ENCODE assay signal across 15 cellular contexts in the genomic region with DNA sequence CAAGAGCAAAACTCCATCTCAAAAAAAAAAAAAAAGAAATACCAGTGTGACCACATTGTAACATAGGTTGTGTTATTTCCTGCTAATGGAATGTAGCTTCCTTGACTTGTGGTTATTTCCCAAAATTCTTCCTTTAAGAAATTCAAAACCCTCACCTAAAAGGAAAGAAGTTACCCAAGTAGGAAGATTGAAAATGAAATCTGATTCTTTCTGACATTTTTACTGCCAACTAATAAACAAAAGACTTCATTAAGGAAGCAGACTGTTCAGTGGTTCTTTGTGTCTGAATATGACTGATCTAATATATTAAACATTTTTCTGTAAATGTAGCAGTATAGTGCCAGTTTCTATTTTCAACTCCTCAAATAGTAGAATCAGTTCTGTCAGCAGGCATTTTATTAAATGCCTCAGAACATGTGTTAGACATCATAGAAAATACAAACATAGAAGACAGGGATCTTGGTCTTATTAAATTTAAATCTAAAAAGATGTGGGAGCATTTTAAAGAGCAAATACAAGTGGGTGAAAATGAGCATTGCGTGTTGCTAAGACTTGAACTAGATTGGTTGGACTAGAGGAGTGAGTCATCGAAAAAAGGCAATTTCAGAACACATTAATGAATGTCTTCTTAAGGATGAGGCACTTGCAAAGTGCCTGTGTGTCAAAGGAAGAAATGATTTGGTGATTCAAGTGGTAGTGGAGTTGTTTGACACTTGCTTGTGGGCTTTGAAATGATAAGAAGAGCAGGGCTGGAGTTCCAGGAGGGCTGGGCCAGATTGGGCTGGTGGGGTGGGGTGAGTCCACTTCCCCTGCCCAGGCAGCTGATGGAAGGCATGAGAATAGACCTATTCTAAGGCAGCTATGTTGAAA. TPM values are rescaled to one million over a fixed set of nuclear protein-coding genes. Genes with fewer than 3 reads are reported as not detected.
DNase-seq lines count a peak whose midpoint lies in the region; ATAC-seq, FAIRE-seq and TF ChIP-seq lines count a peak whose summit lies in the region.
"Had no signal": no experiment of that assay in that cellular context is flagged by ENCODE, and none has a peak within 500 bp of the region (broad histone marks: within the 10 kb centered on the region; RNA-seq: fewer than 3 reads in every experiment).

No MANE protein-coding gene starts in this region.

- peak; percentile 50 for ATAC-seq in activated CD4-positive, alpha-beta T cell treated with anti-CD3 and anti-CD28 coated beads for 36 hours
- peak; percentile 73 for ATAC-seq in PC-3
- peak in 1 of 4 donors; percentile 31 for ATAC-seq in pancreas
- no peak for ATAC-seq in GM19455 (IDR thresholded peaks at IDR 0.05; ENCODE audit: unreplicated experiment)

- H3K27ac ChIP-seq in PC-3 (ENCODE audit: low read length) (no peak overlapping the region), pancreas (peak overlapping the region in 1 of 4 donors; percentile 37), thyroid gland (no peak overlapping the region)
- H3K27ac ChIP-seq: 22Rv1, thoracic aorta had no signal

- BruUV-seq in PC-3 (replicated peaks; lab: Mats Ljungman, UMichigan) = no TSS peak

- H3K9me2 ChIP-seq in PC-3 (replicated peaks; ENCODE audit: low read length) = no peaks in the 10 kb centered on the region

- no peak overlapping the region for H3K4me2 ChIP-seq in PC-3 (ENCODE audit: low read length)

- H3K36me3 ChIP-seq in PC-3 (ENCODE audit: low read depth, low read length) = no peaks in the 10 kb centered on the region
- H3K36me3 ChIP-seq in pancreas = no peaks in the 10 kb centered on the region
- no peaks in the 10 kb centered on the region for H3K36me3 ChIP-seq in thyroid gland
- H3K36me3 ChIP-seq: thoracic aorta had no signal

- peak; percentile 9 for FAIRE-seq in pancreas (lab: Jason Lieb, UNC)

- peaks cover 22% of the 10 kb centered on the region for H3K4me1 Mint-ChIP-seq in activated CD4-positive, alpha-beta T cell treated with anti-CD3 and anti-CD28 coated beads for 36 hours

- H3K9me3 ChIP-seq in PC-3 (ENCODE audit: low read length) = no peaks in the 10 kb centered on the region
- H3K9me3 ChIP-seq in pancreas = no peaks in the 10 kb centered on the region
- H3K9me3 ChIP-seq in thyroid gland = no peaks in the 10 kb centered on the region
- H3K9me3 ChIP-seq: thoracic aorta had no signal

- CTCF ChIA-PET in activated CD4-positive, alpha-beta T cell treated with anti-CD3 and anti-CD28 coated beads for 36 hours (lab: Charles Lee) = interaction anchor here (1.0 kb wide), 1 partner anchor 52 kb away, joined by 3 read pairs; no protein-coding TSS in a partner anchor
- CTCF ChIA-PET in PC-3 (lab: Charles Lee) = no interaction called here

- intact Hi-C loops in activated CD4-positive, alpha-beta T cell treated with anti-CD3 and anti-CD28 coated beads for 36 hours (cut with DNase I, micrococcal nuclease) = loop anchor here in 1 of 2 experiments (5.0 kb wide), 1 partner anchor 318 kb away; no protein-coding TSS in a partner anchor
- intact Hi-C loops in PC-3 (cut with micrococcal nuclease) = no loop called here
- intact Hi-C loops in pancreas (cut with DNase I) = no loop called here
- intact Hi-C loops in thyroid gland (cut with DNase I) = no loop called here

- H3F3A ChIP-seq in PC-3 (ENCODE audit: low read length, unreplicated experiment) = no peaks in the 10 kb centered on the region

- no peak overlapping the region for H2AFZ ChIP-seq in PC-3 (ENCODE audit: low read length)

- H3K27ac Mint-ChIP-seq in activated CD4-positive, alpha-beta T cell treated with anti-CD3 and anti-CD28 coated beads for 36 hours = no peak overlapping the region
- H3K27ac Mint-ChIP-seq: activated naive CD4-positive, alpha-beta T cell treated with anti-CD3 and anti-CD28 coated beads, Interleukin-2, amount 50 U/mL, for 24 hours had no signal

- peak; percentile 18 for DNase-seq in activated CD4-positive, alpha-beta T cell treated with anti-CD3 and anti-CD28 coated beads for 36 hours
- no peak for DNase-seq in activated CD4-positive, alpha-beta T cell treated with anti-CD3 and anti-CD28 coated beads, Interleukin-2, amount 50 U/mL, for 1 hour
- DNase-seq in PC-3 = peak; percentile 57
- peak; percentile 52 for DNase-seq in choroid plexus epithelial cell (ENCODE audit: low read depth)
- DNase-seq in pancreas = no peak
- DNase-seq in thyroid gland = no peak
- no peak for DNase-seq in NCI-H2029 (lab: John Stamatoyannopoulos, UW)
- DNase-seq: activated CD4-positive, alpha-beta T cell treated with anti-CD3 and anti-CD28 coated beads, Interleukin-2, amount 50 U/mL, for 4 hours; midbrain; NCI-H2107; retina had no signal

- peaks cover 11% of the 10 kb centered on the region; the same call in 1 of the 2 replicates for H3K4me1 ChIP-seq in PC-3 (ENCODE audit: insufficient read depth, low read length)
- H3K4me1 ChIP-seq in pancreas = peaks cover 4 to 13% (median 10%) of the 10 kb centered on the region in 3 donors
- H3K4me1 ChIP-seq in thyroid gland = peaks cover 13 to 15% of the 10 kb centered on the region in 2 donors

- H3K4me3 ChIP-seq in PC-3 (ENCODE audit: low read length) = no peak overlapping the region
- no peak overlapping the region for H3K4me3 ChIP-seq in choroid plexus epithelial cell (ENCODE audit: low read depth, low read length)
- H3K4me3 ChIP-seq in pancreas = no peak overlapping the region
- no peak overlapping the region for H3K4me3 ChIP-seq in thyroid gland (replicated peaks in 1 of 3)
- H3K4me3 ChIP-seq: thoracic aorta had no signal

- H3K27me3 ChIP-seq in PC-3 (ENCODE audit: low read length) (no peaks in the 10 kb centered on the region), pancreas (no peaks in the 10 kb centered on the region), thyroid gland (no peaks in the 10 kb centered on the region)

- no peaks in the 10 kb centered on the region for H3K27me3 Mint-ChIP-seq in activated CD4-positive, alpha-beta T cell treated with anti-CD3 and anti-CD28 coated beads for 36 hours
- H3K27me3 Mint-ChIP-seq: activated naive CD4-positive, alpha-beta T cell treated with anti-CD3 and anti-CD28 coated beads, Interleukin-2, amount 50 U/mL, for 24 hours had no signal

- H3K9me3 Mint-ChIP-seq in activated CD4-positive, alpha-beta T cell treated with anti-CD3 and anti-CD28 coated beads for 36 hours (ENCODE audit: low read depth) = no peaks in the 10 kb centered on the region
- H3K9me3 Mint-ChIP-seq: activated naive CD4-positive, alpha-beta T cell treated with anti-CD3 and anti-CD28 coated beads, Interleukin-2, amount 50 U/mL, for 24 hours had no signal

- POLR2A ChIA-PET in activated CD4-positive, alpha-beta T cell treated with anti-CD3 and anti-CD28 coated beads for 36 hours (lab: Charles Lee) = no interaction called here
- POLR2A ChIA-PET in PC-3 (lab: Charles Lee; ENCODE audit: unreplicated experiment) = no interaction called here

- no peaks in the 10 kb centered on the region for H4K20me1 ChIP-seq in PC-3 (ENCODE audit: low read length)

- no peak overlapping the region for H3K9ac ChIP-seq in PC-3 (ENCODE audit: low read length)

- H3K36me3 Mint-ChIP-seq in activated CD4-positive, alpha-beta T cell treated with anti-CD3 and anti-CD28 coated beads for 36 hours (ENCODE audit: low read depth) = no peaks in the 10 kb centered on the region

- no peak overlapping the region for H3K4me3 Mint-ChIP-seq in activated CD4-positive, alpha-beta T cell treated with anti-CD3 and anti-CD28 coated beads for 36 hours
- H3K4me3 Mint-ChIP-seq: activated naive CD4-positive, alpha-beta T cell treated with anti-CD3 and anti-CD28 coated beads, Interleukin-2, amount 50 U/mL, for 24 hours had no signal

- peaks cover 2% of the 10 kb centered on the region; the same call in 1 of the 2 replicates for H3K79me2 ChIP-seq in PC-3 (ENCODE audit: low read length)

- 87 to 89% methylated on average over 2 of the region's 2 CpGs for WGBS in pancreas, 2 donors
- WGBS in thyroid gland, 2 donors = 91% methylated on average over 2 of the region's 2 CpGs

- TF ChIP-seq CTCF in PC-3 (conservative IDR thresholded peaks at IDR 0.05; ENCODE audit: low read depth, low read length) (no peak), choroid plexus epithelial cell (conservative IDR thresholded peaks at IDR 0.05; ENCODE audit: low read depth, low read length) (no peak), pancreas (IDR thresholded peaks at IDR 0.05) (no peak), thyroid gland (IDR thresholded peaks at IDR 0.05) (no peak)

- TF ChIP-seq POLR2A in thyroid gland (IDR thresholded peaks at IDR 0.05) = no peak

RNA-seq across cellular contexts. Expression of a gene that starts 53.4 kb away (rescaled TPM):
- 10 to 100 TPM; 39.2 to 58.4 TPM for total RNA-seq in activated CD4-positive, alpha-beta T cell treated with anti-CD3 and anti-CD28 coated beads for 36 hours
- total RNA-seq in PC-3 (2014; rRNA removed) (40.1 and 44.2 TPM in 2 replicates), pancreas (10 to 100 TPM; 23.6 to 46.2 (median 28.8) TPM), thyroid gland (100 to 1,000 TPM; 117 to 155 (median 136) TPM)
- polyA plus RNA-seq in pancreas = 10 to 100 TPM; 20.4 to 37.0 TPM

RNA-seq across cellular contexts. Expression of a gene that starts 53.6 kb away (rescaled TPM):
- under 1 TPM; 0.23 to 0.26 TPM for total RNA-seq in activated CD4-positive, alpha-beta T cell treated with anti-CD3 and anti-CD28 coated beads for 36 hours
- total RNA-seq in PC-3 (2014; rRNA removed) (0.11 and 0.46 TPM in 2 replicates), pancreas (1 to 10 TPM in 3 of 6 donors, under 1 TPM in 3; 0.38 to 1.5 (median 0.79) TPM), thyroid gland (10 to 100 TPM in 1 of 4 donors, 1 to 10 TPM in 3; 4.6 to 10.7 (median 7.4) TPM)
- polyA plus RNA-seq in pancreas = 1 to 10 TPM in 1 of 2 donors, under 1 TPM in 1; 0.57 to 1.3 TPM

Comparison
In these comparisons a context has a peak if more than half of its experiments do, and no peak if none do; other contexts are left out.
1. DNase-seq: peak in activated CD4-positive, alpha-beta T cell treated with anti-CD3 and anti-CD28 coated beads for 36 hours (single experiment), PC-3 (single experiment) and choroid plexus epithelial cell (single experiment); none in activated CD4-positive, alpha-beta T cell treated with anti-CD3 and anti-CD28 coated beads, Interleukin-2, amount 50 U/mL, for 1 hour (single experiment), pancreas (0 of 6), thyroid gland (0 of 2) and NCI-H2029 (single experiment).